ENCODE assay signal across 8 cellular contexts in genomic region chr2:221572180-221572820, GRCh38. TPM values are rescaled to one million over a fixed set of nuclear protein-coding genes. Genes with fewer than 3 reads are reported as not detected.
DNase-seq lines count a peak whose midpoint lies in the region; ATAC-seq and TF ChIP-seq lines count a peak whose summit lies in the region.

Gene EPHA4, minus strand, starts transcription at chr2:221572304. Its CDS starts 56 bp downstream, at chr2:221572248.

- peak within 1 kb of the TSS; percentile 95 for H3K27ac Mint-ChIP-seq in T-helper 17 cell

- no peak for TF ChIP-seq CTCF in HEK293 (tag by site-specific recombination; IDR thresholded peaks at IDR 0.05)
- peak in 2 of 5 experiments; percentile 31 to 32 for TF ChIP-seq CTCF in transverse colon (IDR thresholded peaks at IDR 0.05)

- CTCF ChIA-PET in HEK293 (lab: Yijun Ruan, JAX): interaction anchor here (0.5 to 1.6 kb wide), 5 partner anchors 10 to 288 kb away, joined by 3 to 4 read pairs (median 3); no protein-coding TSS in a partner anchor

- POLR2A ChIA-PET in HEK293 (lab: Yijun Ruan, JAX): interaction anchor here (1.4 to 1.5 kb wide), 2 partner anchors 43 to 128 kb away, joined by 3 to 4 read pairs; no protein-coding TSS in a partner anchor

- H3K36me3 Mint-ChIP-seq in T-helper 17 cell (ENCODE audit: low read depth): peaks cover 9% of the 10 kb centered on the region

- H3K27me3 Mint-ChIP-seq in T-helper 17 cell: peaks cover 46% of the 10 kb centered on the region

- no peak for TF ChIP-seq EP300 in transverse colon (IDR thresholded peaks at IDR 0.05; ENCODE audit: low read depth)

- peaks cover 41% of the 10 kb centered on the region for H3K4me1 Mint-ChIP-seq in T-helper 17 cell

- 0% methylated on average over 1 to 35 of the region's 59 CpGs for WGBS in transverse colon (ENCODE audit: low coverage in 1 of 2), 2 donors

- peak; percentile 37 for DNase-seq in GM04503 (ENCODE audit: low read depth)
- peak; percentile 52 for DNase-seq in NCI-H1092 (lab: John Stamatoyannopoulos, UW)
- DNase-seq in T-helper 17 cell: peak; percentile 89 to 92 (median 90)
- DNase-seq in left cardiac atrium: peak; percentile 91
- peak; percentile 94 for DNase-seq in posterior vena cava (ENCODE audit: low spot score)
- DNase-seq in transverse colon: peak; percentile 91

- peaks cover 20% of the 10 kb centered on the region for H3K4me1 ChIP-seq in HEK293 (ENCODE audit: control insufficient read depth, insufficient read depth, low read length)
- H3K4me1 ChIP-seq in transverse colon: peaks cover 6 to 35% (median 19%) of the 10 kb centered on the region in 4 donors

- H3K4me3 Mint-ChIP-seq in T-helper 17 cell: peak within 1 kb of the TSS; percentile 99

- peaks cover 26% of the 10 kb centered on the region for H3K27me3 ChIP-seq in transverse colon

- ATAC-seq in T-helper 17 cell (peak; percentile 90), left cardiac atrium (peak; percentile 93 to 96)

- H3K9me3 ChIP-seq in HEK293 (ENCODE audit: control insufficient read depth, insufficient read depth, low read depth, low read length): no peaks in the 10 kb centered on the region
- no peaks in the 10 kb centered on the region for H3K9me3 ChIP-seq in T-helper 17 cell (ENCODE audit: control insufficient read depth, low read length, poor library complexity, severe bottlenecking)
- no peaks in the 10 kb centered on the region for H3K9me3 ChIP-seq in transverse colon

- H3K4me3 ChIP-seq in HEK293 (ENCODE audit: low read depth, low read length): peak within 1 kb of the TSS; percentile 85
- H3K4me3 ChIP-seq in transverse colon: peak within 1 kb of the TSS; percentile 67 to 93 (median 74)

- intact Hi-C loops in left cardiac atrium (cut with DNase I): loop anchor here (2.0 to 10.0 kb wide), 9 partner anchors 45 to 1835 kb away; no protein-coding TSS in a partner anchor
- intact Hi-C loops in posterior vena cava (cut with DNase I): loop anchor here (2.0 to 10.0 kb wide), 3 partner anchors 393 to 885 kb away; no protein-coding TSS in a partner anchor
- intact Hi-C loops in transverse colon (cut with DNase I; ENCODE audit: low total_unique reads): loop anchor here (5.0 kb wide), 2 partner anchors 135 to 395 kb away; no protein-coding TSS in a partner anchor

- H3K27ac ChIP-seq in HEK293 (ENCODE audit: extremely low read depth, low read depth, low read length): peak within 1 kb of the TSS; percentile 96
- peak within 1 kb of the TSS; percentile 88 for H3K27ac ChIP-seq in angular gyrus (ENCODE audit: low read depth, low read length)
- peak within 1 kb of the TSS; percentile 86 to 90 (median 90) for H3K27ac ChIP-seq in transverse colon

- TF ChIP-seq POLR2A in transverse colon (IDR thresholded peaks at IDR 0.05): peak; percentile 87

- H3K36me3 ChIP-seq in HEK293 (ENCODE audit: control insufficient read depth in 2 of 2, insufficient read depth in 1 of 2, low read length in 2 of 2) (peaks cover 0 to 5% of the 10 kb centered on the region in 2 experiments; a peak in 2 of 3 replicates), transverse colon (no peaks in the 10 kb centered on the region)

- in situ Hi-C loops in transverse colon (cut with MboI; ENCODE audit: low pct_ligation_motif_present in 1 of 4, low pct_unique_long_range_greater_than_20kb in 1 of 4, low sequenced_read_pairs in 3 of 4): loop anchor here (5.0 to 10.0 kb wide), 2 partner anchors 885 to 887 kb away; no protein-coding TSS in a partner anchor

TF ChIP-seq in HEK293, 187 proteins besides CTCF, POLR2A, EP300 and RAD21 (continues in another document):
- TF ChIP-seq ZFHX2 (tag by site-specific recombination; conservative IDR thresholded peaks at IDR 0.05) (no peak), MYNN (tag by site-specific recombination; IDR thresholded peaks at IDR 0.05; ENCODE audit: borderline replicate concordance) (no peak), ZNF398 (tag by site-specific recombination; IDR thresholded peaks at IDR 0.05) (peak; percentile 26; the same call in 1 of the 2 replicates), ATF2 (tag by site-specific recombination; IDR thresholded peaks at IDR 0.05; ENCODE audit: low read depth) (no peak), KLF10 (tag by site-specific recombination; IDR thresholded peaks at IDR 0.05) (peak; percentile 55), ZNF239 (tag by site-specific recombination; IDR thresholded peaks at IDR 0.05) (no peak), ZEB2 (tag by site-specific recombination; IDR thresholded peaks at IDR 0.05) (peak; percentile 3; the same call in 1 of the 2 replicates), GLIS2 (tag by site-specific recombination; IDR thresholded peaks at IDR 0.05) (no peak; the same call in 1 of the 2 replicates)
- TF ChIP-seq, protein P1, sequence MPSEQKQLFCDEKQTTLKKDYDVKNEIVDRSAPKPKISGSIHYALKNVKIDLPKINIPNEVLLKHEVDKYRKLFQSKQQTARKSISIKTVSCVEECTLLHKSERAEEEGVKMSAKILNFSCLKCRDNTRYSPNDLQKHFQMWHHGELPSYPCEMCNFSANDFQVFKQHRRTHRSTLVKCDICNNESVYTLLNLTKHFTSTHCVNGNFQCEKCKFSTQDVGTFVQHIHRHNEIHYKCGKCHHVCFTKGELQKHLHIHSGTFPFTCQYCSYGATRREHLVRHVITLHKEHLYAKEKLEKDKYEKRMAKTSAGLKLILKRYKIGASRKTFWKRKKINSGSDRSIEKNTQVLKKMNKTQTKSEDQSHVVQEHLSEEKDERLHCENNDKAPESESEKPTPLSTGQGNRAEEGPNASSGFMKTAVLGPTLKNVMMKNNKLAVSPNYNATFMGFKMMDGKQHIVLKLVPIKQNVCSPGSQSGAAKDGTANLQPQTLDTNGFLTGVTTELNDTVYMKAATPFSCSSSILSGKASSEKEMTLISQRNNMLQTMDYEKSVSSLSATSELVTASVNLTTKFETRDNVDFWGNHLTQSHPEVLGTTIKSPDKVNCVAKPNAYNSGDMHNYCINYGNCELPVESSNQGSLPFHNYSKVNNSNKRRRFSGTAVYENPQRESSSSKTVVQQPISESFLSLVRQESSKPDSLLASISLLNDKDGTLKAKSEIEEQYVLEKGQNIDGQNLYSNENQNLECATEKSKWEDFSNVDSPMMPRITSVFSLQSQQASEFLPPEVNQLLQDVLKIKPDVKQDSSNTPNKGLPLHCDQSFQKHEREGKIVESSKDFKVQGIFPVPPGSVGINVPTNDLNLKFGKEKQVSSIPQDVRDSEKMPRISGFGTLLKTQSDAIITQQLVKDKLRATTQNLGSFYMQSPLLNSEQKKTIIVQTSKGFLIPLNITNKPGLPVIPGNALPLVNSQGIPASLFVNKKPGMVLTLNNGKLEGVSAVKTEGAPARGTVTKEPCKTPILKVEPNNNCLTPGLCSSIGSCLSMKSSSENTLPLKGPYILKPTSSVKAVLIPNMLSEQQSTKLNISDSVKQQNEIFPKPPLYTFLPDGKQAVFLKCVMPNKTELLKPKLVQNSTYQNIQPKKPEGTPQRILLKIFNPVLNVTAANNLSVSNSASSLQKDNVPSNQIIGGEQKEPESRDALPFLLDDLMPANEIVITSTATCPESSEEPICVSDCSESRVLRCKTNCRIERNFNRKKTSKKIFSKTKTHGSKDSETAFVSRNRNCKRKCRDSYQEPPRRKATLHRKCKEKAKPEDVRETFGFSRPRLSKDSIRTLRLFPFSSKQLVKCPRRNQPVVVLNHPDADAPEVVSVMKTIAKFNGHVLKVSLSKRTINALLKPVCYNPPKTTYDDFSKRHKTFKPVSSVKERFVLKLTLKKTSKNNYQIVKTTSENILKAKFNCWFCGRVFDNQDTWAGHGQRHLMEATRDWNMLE (tag by site-specific recombination; conservative IDR thresholded peaks at IDR 0.05; ENCODE audit: low read depth): no peak

RNA-seq across cellular contexts. Expression of gene EPHA4, which starts in this region (rescaled TPM):
- total RNA-seq in T-helper 17 cell (10 to 100 TPM; 70.7 to 88.2 TPM), left cardiac atrium (10 to 100 TPM; 55.8 to 84.1 TPM), posterior vena cava (10 to 100 TPM; 20.8 to 39.2 TPM), transverse colon (10 to 100 TPM in 3 of 4 donors, 1 to 10 TPM in 1; 1.5 to 21.0 (median 13.8) TPM)

Comparison
In these comparisons a context has a peak if more than half of its experiments do, and no peak if none do; other contexts are left out.
1. Peak in every context shown above with its lines: DNase-seq, ATAC-seq, H3K4me3 ChIP-seq and H3K27ac ChIP-seq.
2. DNase-seq: peak in every context shown above with its lines; median percentile 94 in posterior vena cava; 91 in left cardiac atrium; 91 in transverse colon; 90 in T-helper 17 cell; 52 in NCI-H1092; 37 in GM04503.